In the genomic region with DNA sequence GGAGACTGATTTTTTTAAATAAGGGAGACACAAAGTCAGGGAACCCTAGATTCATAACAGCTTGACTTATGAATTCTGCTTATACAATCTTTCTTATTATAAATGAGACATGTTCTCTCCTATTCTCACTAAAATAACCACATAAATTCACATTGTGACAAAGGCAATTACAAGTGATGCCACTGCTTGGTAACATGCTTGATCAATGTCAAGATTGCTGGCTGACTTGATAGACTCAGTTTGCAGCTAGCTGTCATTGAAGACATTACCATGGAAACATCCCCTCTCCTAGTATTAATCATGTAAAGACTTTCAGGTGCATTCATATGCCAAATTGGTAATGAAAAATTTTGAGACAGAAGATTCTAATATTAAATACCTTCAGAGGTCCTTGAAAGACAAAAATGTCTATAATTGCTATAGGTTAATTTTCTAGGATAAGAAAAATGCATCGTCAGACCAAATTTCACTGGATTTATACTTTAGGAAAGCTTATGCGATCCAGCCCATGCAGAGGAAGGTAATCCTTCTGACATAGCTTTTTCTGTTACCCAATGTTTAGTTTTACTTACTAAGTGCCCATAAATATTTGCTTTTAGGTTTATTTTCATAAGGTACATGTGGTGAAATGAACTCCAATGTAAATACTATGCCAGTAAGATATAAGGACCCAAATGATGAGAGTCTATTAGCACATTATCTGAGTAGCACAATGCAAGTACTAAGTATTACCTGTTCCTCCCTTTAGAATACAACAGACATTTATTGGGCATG, we compare ENCODE assay signal across 24 cellular contexts. TPM values are rescaled to one million over a fixed set of nuclear protein-coding genes. Genes with fewer than 3 reads are reported as not detected.
DNase-seq lines count a peak whose midpoint lies in the region; FAIRE-seq and TF ChIP-seq lines count a peak whose summit lies in the region.
"Had no signal": no experiment of that assay in that cellular context is flagged by ENCODE, and none has a peak within 500 bp of the region (broad histone marks: within the 10 kb centered on the region; RNA-seq: fewer than 3 reads in every experiment).

No MANE protein-coding gene starts in this region.

- H3K4me3 ChIP-seq in LNCaP clone FGC (ENCODE audit: low read depth, low read length) (no peak overlapping the region), breast epithelium (no peak overlapping the region)
- H3K4me3 ChIP-seq: A549; BLaER1 treated with 17β-estradiol and CSF1 and Interleukin-3, amounts not matched to agents 10 nM and 100 nM; HAP-1 had no signal

- H3K4me3 Mint-ChIP-seq in endothelial cell (ENCODE audit: unreplicated experiment) (no peak overlapping the region), mesothelial cell of epicardium (no peak overlapping the region)
- H3K4me3 Mint-ChIP-seq: CD4-positive, alpha-beta T cell; CD8-positive, alpha-beta memory T cell; HFFc6 had no signal

- H3K27me3 Mint-ChIP-seq in endothelial cell (ENCODE audit: unreplicated experiment) = peaks cover 2% of the 10 kb centered on the region
- H3K27me3 Mint-ChIP-seq in mesothelial cell of epicardium (ENCODE audit: low read depth) = no peaks in the 10 kb centered on the region
- H3K27me3 Mint-ChIP-seq: CD4-positive, alpha-beta T cell; CD8-positive, alpha-beta memory T cell had no signal

- FAIRE-seq in D721Med (lab: Jason Lieb, UNC) = peak; percentile 84
- FAIRE-seq: A549, GM12891, H54 had no signal

- TF ChIP-seq CTCF in D721Med (IDR thresholded peaks at IDR 0.05; ENCODE audit: insufficient read depth, missing control alignments) = no peak
- no peak for TF ChIP-seq CTCF in LNCaP clone FGC (IDR thresholded peaks at IDR 0.05; ENCODE audit: control insufficient read depth, extremely low read depth, insufficient read depth)
- TF ChIP-seq CTCF in endothelial cell (IDR thresholded peaks at IDR 0.05; ENCODE audit: unreplicated experiment) = no peak
- TF ChIP-seq CTCF in mesothelial cell of epicardium (IDR thresholded peaks at IDR 0.05; ENCODE audit: unreplicated experiment) = no peak
- no peak for TF ChIP-seq CTCF in breast epithelium (IDR thresholded peaks at IDR 0.05)

- H3K4me1 ChIP-seq in breast epithelium = no peaks in the 10 kb centered on the region
- H3K4me1 ChIP-seq: A549, BE2C had no signal

- peak overlapping the region; percentile 24 for H3K27ac Mint-ChIP-seq in endothelial cell (ENCODE audit: unreplicated experiment)
- no peak overlapping the region for H3K27ac Mint-ChIP-seq in mesothelial cell of epicardium
- H3K27ac Mint-ChIP-seq: CD14-positive monocyte; CD4-positive, alpha-beta T cell; HFFc6 had no signal

- intact Hi-C loops in breast epithelium (cut with DNase I; ENCODE audit: low total_unique reads) = no loop called here

- no peak for TF ChIP-seq POLR2A in breast epithelium (IDR thresholded peaks at IDR 0.05)

- peaks cover 4% of the 10 kb centered on the region for H3K4me1 Mint-ChIP-seq in endothelial cell (ENCODE audit: unreplicated experiment)
- H3K4me1 Mint-ChIP-seq in mesothelial cell of epicardium = no peaks in the 10 kb centered on the region
- H3K4me1 Mint-ChIP-seq: CD14-positive monocyte had no signal

- H3K36me3 ChIP-seq in breast epithelium = peaks cover 5% of the 10 kb centered on the region
- H3K36me3 ChIP-seq: BE2C had no signal

- H3K27me3 ChIP-seq in breast epithelium = no peaks in the 10 kb centered on the region
- H3K27me3 ChIP-seq: BE2C; BLaER1 treated with 17β-estradiol and CSF1 and Interleukin-3, amounts not matched to agents 10 nM and 100 nM had no signal

- DNase-seq in D721Med (ENCODE audit: insufficient read length, low spot score) (no peak), LNCaP clone FGC (ENCODE audit: low read depth) (peak; percentile 46), endothelial cell (ENCODE audit: low spot score) (no peak), putamen (ENCODE audit: low spot score) (peak; percentile 25), mesothelial cell of epicardium (ENCODE audit: low spot score in 2 of 2, unreplicated experiment in 2 of 2) (no peak), pons (ENCODE audit: low spot score) (no peak), breast epithelium (ENCODE audit: low spot score in 2 of 2) (no peak)
- DNase-seq: 8988T; ACHN; AML-193; BE2C; CD4-positive, alpha-beta T cell; CD8-positive, alpha-beta memory T cell; DMS79; EL; GDM1; GOT3; HFFc6 had no signal

- no peaks in the 10 kb centered on the region for H3K9me3 Mint-ChIP-seq in endothelial cell (ENCODE audit: unreplicated experiment)
- no peaks in the 10 kb centered on the region for H3K9me3 Mint-ChIP-seq in mesothelial cell of epicardium
- H3K9me3 Mint-ChIP-seq: CD4-positive, alpha-beta T cell; CD8-positive, alpha-beta memory T cell; HFFc6 had no signal

- no peak overlapping the region for H3K27ac ChIP-seq in breast epithelium
- H3K27ac ChIP-seq: A549; BLaER1 treated with 17β-estradiol and CSF1 and Interleukin-3, amounts not matched to agents 10 nM and 100 nM had no signal

- peaks cover 24% of the 10 kb centered on the region for H3K36me3 Mint-ChIP-seq in endothelial cell (ENCODE audit: low read depth, unreplicated experiment)
- peaks cover 11% of the 10 kb centered on the region for H3K36me3 Mint-ChIP-seq in mesothelial cell of epicardium
- H3K36me3 Mint-ChIP-seq: CD14-positive monocyte had no signal

- no peaks in the 10 kb centered on the region for H3K9me3 ChIP-seq in breast epithelium
- H3K9me3 ChIP-seq: A549; BE2C; BLaER1 treated with 17β-estradiol and CSF1 and Interleukin-3, amounts not matched to agents 10 nM and 100 nM; HAP-1 had no signal

RNA-seq across cellular contexts. Expression of gene ENOSF1, which starts 32.6 kb away (rescaled TPM):
- total RNA-seq in endothelial cell (ENCODE audit: unreplicated experiment) = 31.8 TPM
- total RNA-seq in mesothelial cell of epicardium = 69.5 to 77.1 TPM (median 71.6 TPM) in 3 replicates
- total RNA-seq in breast epithelium = 10 to 100 TPM; 49.4 to 96.0 (median 90.1) TPM

Comparison
In these comparisons a context has a peak if more than half of its experiments do, and no peak if none do; other contexts are left out.
1. DNase-seq: peak in LNCaP clone FGC (single experiment) and putamen (single experiment); none in D721Med (single experiment), endothelial cell (single experiment), mesothelial cell of epicardium (0 of 2), pons (single experiment) and breast epithelium (0 of 2).